In genomic region chr20:44475694-44476560, GRCh38 we compare ENCODE assay signal across 8 cellular contexts. TPM values are rescaled to one million over a fixed set of nuclear protein-coding genes. Genes with fewer than 3 reads are reported as not detected.
DNase-seq lines count a peak whose midpoint lies in the region; ATAC-seq, FAIRE-seq and TF ChIP-seq lines count a peak whose summit lies in the region.

TTPAL (plus strand) TSS chr20:44475874; CDS start chr20:44480000, 4,126 bp downstream.

- TF ChIP-seq CTCF in GM12864 (IDR thresholded peaks at IDR 0.05; ENCODE audit: low read depth, low read length, missing control alignments) (peak; percentile 23), SU-DHL-6 (IDR thresholded peaks at IDR 0.05; ENCODE audit: insufficient read depth, low read length, poor library complexity, severe bottlenecking) (no peak), cardiac muscle cell (IDR thresholded peaks at IDR 0.05; ENCODE audit: low read depth, low read length) (peak; percentile 36), pancreas (IDR thresholded peaks at IDR 0.05) (no peak), tibial artery (IDR thresholded peaks at IDR 0.05) (peak; percentile 34 to 36)

- no peaks in the 10 kb centered on the region for H3K27me3 Mint-ChIP-seq in activated naive CD8-positive, alpha-beta T cell treated with anti-CD3 and anti-CD28 coated beads for 36 hours

- peaks cover 21% of the 10 kb centered on the region for H3K4me1 Mint-ChIP-seq in activated naive CD8-positive, alpha-beta T cell treated with anti-CD3 and anti-CD28 coated beads for 36 hours

- H3K9me2 ChIP-seq in SU-DHL-6 (replicated peaks; ENCODE audit: insufficient read depth, low read length): no peaks in the 10 kb centered on the region

- H3K9me3 ChIP-seq in SU-DHL-6 (ENCODE audit: insufficient read depth, low read length) (no peaks in the 10 kb centered on the region), cardiac muscle cell (ENCODE audit: low read depth) (no peaks in the 10 kb centered on the region), pancreas (no peaks in the 10 kb centered on the region), tibial artery (no peaks in the 10 kb centered on the region)

- no peak for FAIRE-seq in pancreas (lab: Jason Lieb, UNC)

- H3K9ac ChIP-seq in SU-DHL-6 (ENCODE audit: low read length): peak within 1 kb of the TSS; percentile 81

- peaks cover 15% of the 10 kb centered on the region for H3K36me3 Mint-ChIP-seq in activated naive CD8-positive, alpha-beta T cell treated with anti-CD3 and anti-CD28 coated beads for 36 hours

- H3K27ac ChIP-seq in SU-DHL-6 (ENCODE audit: low read depth, low read length): peak within 1 kb of the TSS; percentile 56
- H3K27ac ChIP-seq in cardiac muscle cell: peak within 1 kb of the TSS; percentile 72
- peak within 1 kb of the TSS; percentile 55 to 77 (median 73) for H3K27ac ChIP-seq in pancreas
- H3K27ac ChIP-seq in tibial artery: peak within 1 kb of the TSS; percentile 88 to 94

- peak within 1 kb of the TSS; percentile 69 for H2AFZ ChIP-seq in SU-DHL-6 (ENCODE audit: low read depth, low read length, severe bottlenecking)

- H4K20me1 ChIP-seq in SU-DHL-6 (ENCODE audit: low read depth, low read length): no peaks in the 10 kb centered on the region

- H3F3A ChIP-seq in SU-DHL-6 (ENCODE audit: insufficient read depth): no peaks in the 10 kb centered on the region

- WGBS in pancreas, 2 donors: 1 to 3% methylated on average over 29 to 55 of the region's 55 CpGs

- H3K27me3 ChIP-seq in SU-DHL-6 (ENCODE audit: low read length): no peaks in the 10 kb centered on the region
- no peaks in the 10 kb centered on the region for H3K27me3 ChIP-seq in cardiac muscle cell
- no peaks in the 10 kb centered on the region for H3K27me3 ChIP-seq in pancreas
- H3K27me3 ChIP-seq in tibial artery: no peaks in the 10 kb centered on the region

- peak within 1 kb of the TSS; percentile 94 for H3K27ac Mint-ChIP-seq in activated naive CD8-positive, alpha-beta T cell treated with anti-CD3 and anti-CD28 coated beads for 36 hours

- DNase-seq in GM12864 (ENCODE audit: low read depth): peak; percentile 61
- peak; percentile 88 for DNase-seq in NCI-H1105 (lab: John Stamatoyannopoulos, UW)
- peak; percentile 95 for DNase-seq in activated naive CD8-positive, alpha-beta T cell treated with anti-CD3 and anti-CD28 coated beads for 36 hours
- DNase-seq in cardiac muscle cell (ENCODE audit: low read depth in 1 of 2, low spot score in 1 of 2): peak; percentile 89 to 94
- DNase-seq in pancreas: peak; percentile 87 to 97 (median 92)
- peak; percentile 82 to 93 for DNase-seq in tibial artery

- intact Hi-C loops in pancreas (cut with DNase I): no loop called here
- intact Hi-C loops in tibial artery (cut with DNase I; ENCODE audit: low total_unique reads): no loop called here

- H3K4me3 ChIP-seq in GM12864 (ENCODE audit: low read depth, low read length) (peak within 1 kb of the TSS; percentile 88), SU-DHL-6 (ENCODE audit: insufficient read depth, low read length, poor library complexity, severe bottlenecking) (peak within 1 kb of the TSS; percentile 70), cardiac muscle cell (peak within 1 kb of the TSS; percentile 72), pancreas (peak within 1 kb of the TSS; percentile 57 to 90 (median 70)), tibial artery (peak within 1 kb of the TSS; percentile 78 to 79)

- no peaks in the 10 kb centered on the region for H3K9me3 Mint-ChIP-seq in activated naive CD8-positive, alpha-beta T cell treated with anti-CD3 and anti-CD28 coated beads for 36 hours

- H3K4me2 ChIP-seq in SU-DHL-6 (ENCODE audit: low read depth, low read length, poor library complexity, severe bottlenecking): peak within 1 kb of the TSS; percentile 72

- peaks cover 18% of the 10 kb centered on the region for H3K79me2 ChIP-seq in SU-DHL-6 (ENCODE audit: insufficient read depth, low read length)

- H3K4me3 Mint-ChIP-seq in activated naive CD8-positive, alpha-beta T cell treated with anti-CD3 and anti-CD28 coated beads for 36 hours: peak within 1 kb of the TSS; percentile 96

- H3K36me3 ChIP-seq in SU-DHL-6 (ENCODE audit: low read length) (no peaks in the 10 kb centered on the region), cardiac muscle cell (no peaks in the 10 kb centered on the region), pancreas (peaks cover 0 to 4% (median 0%) of the 10 kb centered on the region in 3 donors), tibial artery (peaks cover 5 to 14% (median 13%) of the 10 kb centered on the region in 3 donors)

- H3K4me1 ChIP-seq in cardiac muscle cell (ENCODE audit: low read depth): no peaks in the 10 kb centered on the region
- peaks cover 0 to 3% (median 0%) of the 10 kb centered on the region in 3 donors for H3K4me1 ChIP-seq in pancreas
- peaks cover 0 to 16% (median 13%) of the 10 kb centered on the region in 4 donors for H3K4me1 ChIP-seq in tibial artery

- ATAC-seq in HG02642 (IDR thresholded peaks at IDR 0.05; ENCODE audit: poor library complexity, unreplicated experiment) (peak; percentile 93), pancreas (peak; percentile 98 to 99 (median 99))

RNA-seq across cellular contexts. Expression of gene TTPAL, which starts in this region (rescaled TPM):
- 10 to 100 TPM; 30.1 to 31.4 TPM for total RNA-seq in activated naive CD8-positive, alpha-beta T cell treated with anti-CD3 and anti-CD28 coated beads for 36 hours
- total RNA-seq in cardiac muscle cell (5.6 and 6.1 TPM in 2 replicates), pancreas (1 to 10 TPM; 5.0 to 8.2 (median 6.9) TPM)
- polyA plus RNA-seq in cardiac muscle cell (6.6 and 9.8 TPM in 2 replicates), pancreas (1 to 10 TPM; 3.1 to 4.6 TPM)

Comparison
In these comparisons a context has a peak if more than half of its experiments do, and no peak if none do; other contexts are left out.
1. Peak in every context shown above with its lines: DNase-seq, ATAC-seq, H3K4me3 ChIP-seq and H3K27ac ChIP-seq.
2. CTCF ChIP-seq: peak in GM12864 (single experiment), cardiac muscle cell (single experiment) and tibial artery (2 of 2); none in SU-DHL-6 (single experiment) and pancreas (0 of 4).